Comparison of ENCODE assay signal across 28 cellular contexts in the genomic region with DNA sequence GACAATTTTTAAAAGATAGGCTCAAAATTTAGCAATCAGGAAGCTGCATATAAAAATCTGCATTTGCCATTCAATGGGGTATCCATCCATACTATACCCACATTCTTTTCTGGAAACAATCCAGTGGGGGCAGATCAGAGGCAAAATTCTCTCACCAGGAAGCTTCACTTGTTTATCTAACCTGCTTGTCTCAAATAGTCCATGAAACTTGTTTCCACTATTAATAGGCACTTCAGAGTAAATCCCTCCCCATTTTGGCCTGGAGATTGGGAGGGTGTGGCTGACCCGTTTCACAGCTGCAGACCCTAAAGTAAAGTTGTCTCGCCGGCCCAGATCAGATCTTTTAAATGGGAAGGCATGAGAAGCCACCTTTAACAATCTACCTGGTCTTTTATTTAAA.
"Had no signal": no experiment of that assay in that cellular context is flagged by ENCODE, and none has a peak within 500 bp of the region (broad histone marks: within the 10 kb centered on the region; RNA-seq: fewer than 3 reads in every experiment).

No MANE protein-coding gene starts in this region.

- H3K27me3 Mint-ChIP-seq: progenitor cell of endocrine pancreas; stimulated activated naive B cell treated with anti-CD40 and anti-IgM and Interleukin-4, amounts not matched to agents 10 μg/mL and 1 μg/mL and 100 μg/mL, for 72 hours; stimulated activated naive CD8-positive, alpha-beta T cell treated with anti-CD3 and anti-CD28 coated beads, Interleukin-15, Interleukin-2, amounts not matched to agents 100 ng/mL and 50 ng/mL, for 24 hours had no signal

- H3K9me3 Mint-ChIP-seq: nephron; stimulated activated naive B cell treated with anti-CD40 and anti-IgM and Interleukin-4, amounts not matched to agents 10 μg/mL and 1 μg/mL and 100 μg/mL, for 72 hours had no signal

- H3K4me3 Mint-ChIP-seq: natural killer cell; nephron; stimulated activated effector memory CD8-positive, alpha-beta T cell treated with anti-CD3 and anti-CD28 coated beads, Interleukin-12 subunit alpha, Interleukin-12 subunit beta, amount 100 ng/mL, for 72 hours; stimulated activated naive B cell treated with anti-CD40 and anti-IgM and Interleukin-4, amounts not matched to agents 10 μg/mL and 1 μg/mL and 100 μg/mL, for 72 hours; stimulated activated naive CD8-positive, alpha-beta T cell treated with anti-CD3 and anti-CD28 coated beads, Interleukin-15, Interleukin-2, amounts not matched to agents 100 ng/mL and 50 ng/mL, for 24 hours had no signal

- H3K79me2 ChIP-seq: parathyroid adenoma had no signal

- H3K36me3 Mint-ChIP-seq: natural killer cell; stimulated activated effector memory CD8-positive, alpha-beta T cell treated with anti-CD3 and anti-CD28 coated beads, Interleukin-12 subunit alpha, Interleukin-12 subunit beta, amount 100 ng/mL, for 72 hours; stimulated activated naive B cell treated with anti-CD40 and anti-IgM and Interleukin-4, amounts not matched to agents 10 μg/mL and 1 μg/mL and 100 μg/mL, for 72 hours had no signal

- H3K27ac Mint-ChIP-seq: natural killer cell; nephron; progenitor cell of endocrine pancreas; stimulated activated effector memory CD8-positive, alpha-beta T cell treated with anti-CD3 and anti-CD28 coated beads, Interleukin-12 subunit alpha, Interleukin-12 subunit beta, amount 100 ng/mL, for 72 hours; stimulated activated naive B cell treated with anti-CD40 and anti-IgM and Interleukin-4, amounts not matched to agents 10 μg/mL and 1 μg/mL and 100 μg/mL, for 72 hours; stimulated activated naive CD8-positive, alpha-beta T cell treated with anti-CD3 and anti-CD28 coated beads, Interleukin-15, Interleukin-2, amounts not matched to agents 100 ng/mL and 50 ng/mL, for 24 hours had no signal

- H3K4me3 ChIP-seq: ovary, psoas muscle, right lobe of liver, sigmoid colon, stomach, thoracic aorta, thyroid gland, tibial nerve, upper lobe of left lung, vagina had no signal

- H3K27ac ChIP-seq: neutrophil, ovary, parathyroid adenoma, psoas muscle, right lobe of liver, sigmoid colon, stomach, thoracic aorta, thyroid gland, tibial nerve, upper lobe of left lung, vagina had no signal

- H3K4me1 Mint-ChIP-seq: natural killer cell; stimulated activated effector memory CD8-positive, alpha-beta T cell treated with anti-CD3 and anti-CD28 coated beads, Interleukin-12 subunit alpha, Interleukin-12 subunit beta, amount 100 ng/mL, for 72 hours; stimulated activated naive B cell treated with anti-CD40 and anti-IgM and Interleukin-4, amounts not matched to agents 10 μg/mL and 1 μg/mL and 100 μg/mL, for 72 hours had no signal

- H3K4me1 ChIP-seq: parathyroid adenoma, psoas muscle, right lobe of liver, sigmoid colon, thyroid gland, vagina had no signal

- H2AFZ ChIP-seq: parathyroid adenoma had no signal

- DNase-seq: natural killer cell; occipital lobe; ovary; posterior cingulate gyrus; psoas muscle; right cardiac atrium; right lobe of liver; sigmoid colon; small intestine; stimulated activated CD4-positive, alpha-beta T cell treated with anti-CD3 and anti-CD28 coated beads, Interleukin-15, amount 100 ng/mL, for 24 hours; stimulated activated CD4-positive, alpha-beta T cell treated with anti-CD3 and anti-CD28 coated beads, Interleukin-2, amount 100 ng/mL, for 24 hours; stimulated activated CD4-positive, alpha-beta T cell treated with anti-CD3 and anti-CD28 coated beads, Interleukin-2, amount 100 ng/mL, for 48 hours; stimulated activated CD4-positive, alpha-beta T cell treated with anti-CD3 and anti-CD28 coated beads, Interleukin-4, amount 100 ng/mL, for 24 hours; stimulated activated naive B cell treated with anti-CD40 and anti-IgM and Interleukin-4, amounts not matched to agents 10 μg/mL and 1 μg/mL and 100 μg/mL, for 72 hours; stimulated activated naive CD4-positive, alpha-beta T cell treated with Interleukin-2 at 50 U/mL for 16 hours; stomach; thyroid gland; trophoblast cell; upper lobe of left lung had no signal

- H3K36me3 ChIP-seq: neutrophil, ovary, right lobe of liver, sigmoid colon, stomach, thoracic aorta, thyroid gland, tibial nerve, upper lobe of left lung, vagina had no signal

- ATAC-seq: natural killer cell; psoas muscle; right cardiac atrium; right lobe of liver; stimulated activated effector memory CD8-positive, alpha-beta T cell treated with anti-CD3 and anti-CD28 coated beads, Interleukin-12 subunit alpha, Interleukin-12 subunit beta, amount 100 ng/mL, for 72 hours; stimulated activated naive B cell treated with anti-CD40 and anti-IgM and Interleukin-4, amounts not matched to agents 10 μg/mL and 1 μg/mL and 100 μg/mL, for 72 hours had no signal

- H3K27me3 ChIP-seq: neutrophil, ovary, right lobe of liver, sigmoid colon, stomach, thyroid gland, tibial nerve, upper lobe of left lung, vagina had no signal
